Comparison of ENCODE assay signal across 21 cellular contexts in genomic region chr18:79595876-79596374, GRCh38.
"Had no signal": no experiment of that assay in that cellular context is flagged by ENCODE, and none has a peak within 500 bp of the region (broad histone marks: within the 10 kb centered on the region; RNA-seq: fewer than 3 reads in every experiment).

No MANE protein-coding gene starts in this region.

- H3K4me3 ChIP-seq: ascending aorta, lung, psoas muscle, tibial nerve had no signal

- H3K27me3 ChIP-seq: ascending aorta had no signal

- FAIRE-seq: bronchial epithelial cell had no signal

- H3K27ac ChIP-seq: ascending aorta, psoas muscle, tibial nerve had no signal

- DNase-seq: activated CD4-positive, alpha-beta T cell treated with anti-CD3 and anti-CD28 coated beads for 1 hour; activated CD4-positive, alpha-beta T cell treated with anti-CD3 and anti-CD28 coated beads, Interleukin-2, amount 50 U/mL, for 4 hours; activated naive CD4-positive, alpha-beta T cell treated with Interleukin-2 at 50 U/mL for 16 hours; activated naive CD8-positive, alpha-beta T cell treated with anti-CD3 and anti-CD28 coated beads, Interleukin-2, amount 50 U/mL, for 24 hours; activated T-cell treated with anti-CD3 and anti-CD28 coated beads for 4 hours; hypothalamus; kidney glomerular epithelial cell; naive thymus-derived CD4-positive, alpha-beta T cell; occipital lobe; SK-N-SH; stimulated activated CD4-positive, alpha-beta T cell treated with anti-CD3 and anti-CD28 coated beads, Interleukin-15, amount 100 ng/mL, for 24 hours; stimulated activated CD4-positive, alpha-beta T cell treated with anti-CD3 and anti-CD28 coated beads, Interleukin-4, amount 100 ng/mL, for 1 hour; stimulated activated naive CD4-positive, alpha-beta T cell treated with Interleukin-2 at 50 U/mL for 16 hours; substantia nigra; T-cell had no signal

- H3K4me1 ChIP-seq: ascending aorta, psoas muscle, tibial nerve had no signal

- H3K4me2 ChIP-seq: SK-N-SH had no signal

- H3K4me3 Mint-ChIP-seq: activated naive CD8-positive, alpha-beta T cell treated with anti-CD3 and anti-CD28 coated beads, Interleukin-2, amount 50 U/mL, for 24 hours; naive thymus-derived CD4-positive, alpha-beta T cell; T-cell had no signal

- H3K4me1 Mint-ChIP-seq: activated naive CD8-positive, alpha-beta T cell treated with anti-CD3 and anti-CD28 coated beads, Interleukin-2, amount 50 U/mL, for 24 hours had no signal

- H3K36me3 Mint-ChIP-seq: T-cell had no signal

- H3K36me3 ChIP-seq: ascending aorta, tibial nerve had no signal

- ATAC-seq: activated naive CD8-positive, alpha-beta T cell treated with anti-CD3 and anti-CD28 coated beads, Interleukin-2, amount 50 U/mL, for 24 hours; esophagus mucosa; naive thymus-derived CD4-positive, alpha-beta T cell; psoas muscle; T-cell had no signal

- H3K27ac Mint-ChIP-seq: activated naive CD8-positive, alpha-beta T cell treated with anti-CD3 and anti-CD28 coated beads, Interleukin-2, amount 50 U/mL, for 24 hours; naive thymus-derived CD4-positive, alpha-beta T cell; T-cell had no signal

- H3K9me3 Mint-ChIP-seq: activated naive CD8-positive, alpha-beta T cell treated with anti-CD3 and anti-CD28 coated beads, Interleukin-2, amount 50 U/mL, for 24 hours had no signal

- H3K9ac ChIP-seq: SK-N-SH had no signal

- H3K9me3 ChIP-seq: psoas muscle, SK-N-SH had no signal
